2 cellular contexts compared by ENCODE assay signal in genomic region chr3:149753717-149754116, GRCh38.
TF ChIP-seq lines count a peak whose summit lies in the region.

No MANE protein-coding gene starts in this region.

TF ChIP-seq in GM12878, 131 proteins besides CTCF, POLR2A, EP300 and RAD21:
- TF ChIP-seq TAF1 (IDR thresholded peaks at IDR 0.05; ENCODE audit: borderline replicate concordance, low read depth, low read length) (no peak), PML (IDR thresholded peaks at IDR 0.05; ENCODE audit: low read length) (no peak), CBFB (IDR thresholded peaks at IDR 0.05; ENCODE audit: low read depth) (no peak), ZNF622 (IDR thresholded peaks at IDR 0.05) (no peak), KDM1A (IDR thresholded peaks at IDR 0.05; ENCODE audit: borderline replicate concordance) (no peak), REST (IDR thresholded peaks at IDR 0.05; ENCODE audit: low read depth, low read length) (no peak), TCF7 (IDR thresholded peaks at IDR 0.05; ENCODE audit: borderline replicate concordance) (no peak), FOXM1 (IDR thresholded peaks at IDR 0.05; ENCODE audit: low read depth, low read length) (no peak), CEBPB (IDR thresholded peaks at IDR 0.05; ENCODE audit: borderline replicate concordance in 1 of 2, low read depth in 2 of 2, low read length in 2 of 2) (no peak), GATAD2B (conservative IDR thresholded peaks at IDR 0.05; ENCODE audit: low read depth) (no peak)

TF ChIP-seq in HEK293T, 16 proteins besides CTCF, POLR2A, EP300 and RAD21:
- no peak for TF ChIP-seq FOXM1 (IDR thresholded peaks at IDR 0.05; ENCODE audit: borderline replicate concordance)
TF ChIP-seq in HEK293T: peak in this region for 0.
